20 cellular contexts compared by ENCODE assay signal in the genomic region with DNA sequence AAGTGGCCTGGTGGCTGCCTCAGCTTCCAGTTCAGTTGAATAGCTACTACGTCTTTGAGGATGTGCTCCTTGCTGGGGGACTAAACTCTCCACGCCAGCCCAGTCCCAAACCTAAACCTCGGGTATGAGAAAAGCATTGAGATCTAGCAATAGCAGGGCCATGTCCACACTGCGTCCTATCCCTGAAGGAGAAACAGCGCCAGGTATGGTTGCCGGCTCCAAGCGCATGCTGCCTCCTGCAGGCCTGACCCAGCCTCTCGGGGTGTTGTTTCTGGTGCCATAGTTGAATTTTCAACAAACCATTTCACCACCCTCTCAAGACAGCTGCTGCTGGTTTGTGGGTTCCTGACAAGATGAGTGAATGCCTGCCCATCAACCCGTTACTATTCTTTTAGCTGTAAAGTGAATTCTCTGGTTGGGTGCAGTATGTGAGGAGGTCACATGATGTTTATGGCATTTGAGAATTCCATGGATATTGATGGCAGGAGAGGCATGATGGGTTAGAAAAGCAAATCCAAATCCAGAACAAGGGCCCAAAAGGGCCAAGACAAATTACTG. TPM values are rescaled to one million over a fixed set of nuclear protein-coding genes. Genes with fewer than 3 reads are reported as not detected.
DNase-seq lines count a peak whose midpoint lies in the region; ATAC-seq and TF ChIP-seq lines count a peak whose summit lies in the region.
"Had no signal": no experiment of that assay in that cellular context is flagged by ENCODE, and none has a peak within 500 bp of the region (broad histone marks: within the 10 kb centered on the region; RNA-seq: fewer than 3 reads in every experiment).

No MANE protein-coding gene starts in this region.

- no peak overlapping the region for H2AFZ ChIP-seq in OCI-LY1 (ENCODE audit: low read length)
- H2AFZ ChIP-seq: hepatocyte had no signal

- intact Hi-C loops in Right ventricle myocardium superior (cut with DNase I) (no loop called here), gastrocnemius medialis (cut with DNase I; ENCODE audit: low total_unique reads) (no loop called here), left colon (cut with DNase I, micrococcal nuclease) (no loop called here)

- H4K20me1 ChIP-seq in OCI-LY1 (ENCODE audit: insufficient read depth, low read length), result no peaks in the 10 kb centered on the region

- in situ Hi-C loops in gastrocnemius medialis (cut with MboI; ENCODE audit: low sequenced_read_pairs in 4 of 4), result loop anchor here in 1 of 4 donors (10.0 kb wide), 1 partner anchor 53 kb away; no protein-coding TSS in a partner anchor

- DNase-seq in cardiac muscle cell (ENCODE audit: low read depth in 1 of 2, low spot score in 1 of 2), result no peak
- DNase-seq in Right ventricle myocardium superior, result no peak
- no peak for DNase-seq in fibroblast of mammary gland (ENCODE audit: low read depth)
- no peak for DNase-seq in gastrocnemius medialis
- DNase-seq in COLO668 (lab: John Stamatoyannopoulos, UW; ENCODE audit: unreplicated experiment), result no peak
- no peak for DNase-seq in left colon
- DNase-seq in KG1 (lab: John Stamatoyannopoulos, UW), result no peak
- DNase-seq: activated effector memory CD4-positive, alpha-beta T cell treated with Interleukin-2 at 50 U/mL for 16 hours; Karpas-422; NCI-H1105 treated with DMSO at 0.1 percent for 48 hours; NCI-H2081 treated with DMSO at 0.1 percent for 48 hours; ovary; SHP77 treated with DMSO at 0.1 percent for 48 hours; stimulated activated CD4-positive, alpha-beta T cell treated with anti-CD3 and anti-CD28 coated beads, Interleukin-2, amount 100 ng/mL, for 24 hours; stimulated activated naive CD4-positive, alpha-beta T cell had no signal

- H3K27ac ChIP-seq in cardiac muscle cell, result peak overlapping the region; percentile 54
- H3K27ac ChIP-seq in OCI-LY1 (ENCODE audit: low read depth, low read length, poor library complexity, severe bottlenecking), result no peak overlapping the region
- peak overlapping the region; percentile 60 to 79 (median 76) for H3K27ac ChIP-seq in gastrocnemius medialis
- H3K27ac ChIP-seq: breast epithelium, hepatocyte, ovary had no signal

- H3K79me2 ChIP-seq in OCI-LY1 (ENCODE audit: insufficient read depth, low read length), result no peaks in the 10 kb centered on the region
- H3K79me2 ChIP-seq: hepatocyte had no signal

- no peaks in the 10 kb centered on the region for H3K27me3 ChIP-seq in cardiac muscle cell
- no peaks in the 10 kb centered on the region; the same call in 1 of the 2 replicates for H3K27me3 ChIP-seq in OCI-LY1 (ENCODE audit: insufficient read depth, low read length)
- H3K27me3 ChIP-seq in gastrocnemius medialis, result no peaks in the 10 kb centered on the region
- H3K27me3 ChIP-seq: breast epithelium, hepatocyte, ovary had no signal

- ATAC-seq in Right ventricle myocardium superior (ENCODE audit: poor library complexity) (no peak), gastrocnemius medialis (peak; percentile 4 to 8), left colon (no peak)

- H3K9me3 ChIP-seq in cardiac muscle cell (ENCODE audit: low read depth) (no peaks in the 10 kb centered on the region), OCI-LY1 (ENCODE audit: low read length) (no peaks in the 10 kb centered on the region), gastrocnemius medialis (no peaks in the 10 kb centered on the region)
- H3K9me3 ChIP-seq: breast epithelium, ovary had no signal

- no peak overlapping the region for H3K4me3 ChIP-seq in cardiac muscle cell
- H3K4me3 ChIP-seq in OCI-LY1 (ENCODE audit: low read depth, low read length, poor library complexity, severe bottlenecking), result no peak overlapping the region
- no peak overlapping the region for H3K4me3 ChIP-seq in fibroblast of mammary gland (ENCODE audit: control insufficient read depth, low read depth, low read length)
- no peak overlapping the region for H3K4me3 ChIP-seq in gastrocnemius medialis
- H3K4me3 ChIP-seq: breast epithelium, hepatocyte, ovary had no signal

- no peak overlapping the region for H3K9ac ChIP-seq in OCI-LY1 (ENCODE audit: low read length)

- H3K9me2 ChIP-seq in OCI-LY1 (ENCODE audit: low read depth, low read length), result no peaks in the 10 kb centered on the region

- no peak for TF ChIP-seq POLR2A in gastrocnemius medialis (IDR thresholded peaks at IDR 0.05)

- no peak for TF ChIP-seq CTCF in cardiac muscle cell (IDR thresholded peaks at IDR 0.05; ENCODE audit: low read depth, low read length)
- TF ChIP-seq CTCF in OCI-LY1 (IDR thresholded peaks at IDR 0.05; ENCODE audit: low read length), result peak; percentile 6; the same call in 1 of the 2 replicates
- peak; percentile 5 for TF ChIP-seq CTCF in fibroblast of mammary gland (conservative IDR thresholded peaks at IDR 0.05; ENCODE audit: control insufficient read depth, insufficient read depth, low read depth, low read length)
- TF ChIP-seq CTCF in gastrocnemius medialis (IDR thresholded peaks at IDR 0.05 in 4 of 5, conservative IDR thresholded peaks at IDR 0.05 in 1 of 5), result peak in 3 of 5 experiments; percentile 12 to 32 (median 27)

- H3F3A ChIP-seq in OCI-LY1 (ENCODE audit: insufficient read depth, low read length), result no peaks in the 10 kb centered on the region

- H3K4me1 ChIP-seq in cardiac muscle cell (ENCODE audit: low read depth) (peaks cover 16% of the 10 kb centered on the region), OCI-LY1 (ENCODE audit: insufficient read depth, low read length, severe bottlenecking) (no peaks in the 10 kb centered on the region), gastrocnemius medialis (peaks cover 23 to 42% of the 10 kb centered on the region in 2 donors)
- H3K4me1 ChIP-seq: breast epithelium had no signal

- H3K4me2 ChIP-seq in OCI-LY1 (ENCODE audit: low read length), result no peak overlapping the region
- H3K4me2 ChIP-seq: hepatocyte had no signal

- H3K36me3 ChIP-seq in cardiac muscle cell (peaks cover 20% of the 10 kb centered on the region), OCI-LY1 (ENCODE audit: insufficient read depth, low read length) (no peaks in the 10 kb centered on the region), gastrocnemius medialis (peaks cover 0 to 36% of the 10 kb centered on the region in 2 donors)
- H3K36me3 ChIP-seq: breast epithelium, ovary had no signal

RNA-seq across cellular contexts. Expression of gene SLC28A1, which starts 13.0 kb away (rescaled TPM):
- 0.24 and 0.81 TPM in 2 replicates for total RNA-seq in cardiac muscle cell
- polyA plus RNA-seq in cardiac muscle cell, result 0.41 and 0.45 TPM in 2 replicates
- total RNA-seq in Right ventricle myocardium superior, result 0.46 TPM
- under 1 TPM in 1 of 4 donors, not detected in 3; 0.47 TPM for total RNA-seq in gastrocnemius medialis
- not detected for total RNA-seq in left colon
- total RNA-seq: NCI-H460 had no signal
- polyA plus RNA-seq: CD14-positive monocyte had no signal

RNA-seq across cellular contexts. Expression of gene ALPK3, which starts 54.4 kb away (rescaled TPM):
- total RNA-seq in cardiac muscle cell, result 44.6 and 52.1 TPM in 2 replicates
- 16.6 and 19.2 TPM in 2 replicates for polyA plus RNA-seq in cardiac muscle cell
- total RNA-seq in Right ventricle myocardium superior, result 114 TPM
- 100 to 1,000 TPM; 131 to 406 (median 305) TPM for total RNA-seq in gastrocnemius medialis
- 1 to 10 TPM; 1.0 to 1.1 TPM for total RNA-seq in left colon

Comparison
In these comparisons a context has a peak if more than half of its experiments do, and no peak if none do; other contexts are left out.
1. ATAC-seq: peak in gastrocnemius medialis (2 of 2); none in Right ventricle myocardium superior (single experiment) and left colon (single experiment).
2. RNA of gene ALPK3, which starts 54.4 kb away (total RNA-seq): 131 to 406 TPM in gastrocnemius medialis, 114 TPM in Right ventricle myocardium superior (single experiment) and 44.6 to 52.1 TPM in cardiac muscle cell; 1.0 to 1.1 TPM in left colon; every median in the first group is over 10 times any median in the second.